Comparison of ENCODE assay signal across 16 cellular contexts in genomic region chr15:68634122-68634482, GRCh38. TPM values are rescaled to one million over a fixed set of nuclear protein-coding genes. Genes with fewer than 3 reads are reported as not detected.
"Had no signal": no experiment of that assay in that cellular context is flagged by ENCODE, and none has a peak within 500 bp of the region (broad histone marks: within the 10 kb centered on the region; RNA-seq: fewer than 3 reads in every experiment).

No MANE protein-coding gene starts in this region.

- H3K27me3 ChIP-seq: hepatocyte, right atrium auricular region, sigmoid colon, suprapubic skin, tibial artery, upper lobe of left lung, uterus had no signal

- H3K4me3 ChIP-seq: coronary artery, hepatocyte, right atrium auricular region, sigmoid colon, skin epidermis, suprapubic skin, tibial artery, upper lobe of left lung, uterus had no signal

- H3K36me3 Mint-ChIP-seq: naive thymus-derived CD4-positive, alpha-beta T cell had no signal

- H3K36me3 ChIP-seq: right atrium auricular region, sigmoid colon, suprapubic skin, tibial artery, upper lobe of left lung, uterus had no signal

- H3K4me1 Mint-ChIP-seq: naive thymus-derived CD4-positive, alpha-beta T cell had no signal

- DNase-seq: effector CD8-positive, alpha-beta T cell; foreskin melanocyte; head of caudate nucleus; left colon; mesendoderm; naive thymus-derived CD4-positive, alpha-beta T cell; sigmoid colon; stimulated activated naive CD4-positive, alpha-beta T cell; tibial artery; upper lobe of left lung; uterus had no signal

- H2AFZ ChIP-seq: hepatocyte had no signal

- H3K9me3 Mint-ChIP-seq: naive thymus-derived CD4-positive, alpha-beta T cell had no signal

- H3K4me2 ChIP-seq: hepatocyte had no signal

- H3K9me3 ChIP-seq: right atrium auricular region, sigmoid colon, suprapubic skin, tibial artery, upper lobe of left lung, uterus had no signal

- H3K27ac ChIP-seq: hepatocyte, right atrium auricular region, sigmoid colon, suprapubic skin, upper lobe of left lung had no signal

- H3K4me3 Mint-ChIP-seq: naive thymus-derived CD4-positive, alpha-beta T cell had no signal

- H3K79me2 ChIP-seq: hepatocyte had no signal

- ATAC-seq: left colon; naive thymus-derived CD4-positive, alpha-beta T cell had no signal

RNA-seq across cellular contexts. Expression of gene CORO2B, which starts 55.3 kb away (rescaled TPM):
- polyA plus RNA-seq: naive thymus-derived CD4-positive, alpha-beta T cell had no signal
